ENCODE assay signal across 24 cellular contexts in genomic region chr2:165662720-165663119, GRCh38.
DNase-seq lines count a peak whose midpoint lies in the region; ATAC-seq, FAIRE-seq and TF ChIP-seq lines count a peak whose summit lies in the region.
"Had no signal": no experiment of that assay in that cellular context is flagged by ENCODE, and none has a peak within 500 bp of the region (broad histone marks: within the 10 kb centered on the region; RNA-seq: fewer than 3 reads in every experiment).

No MANE protein-coding gene starts in this region.

- H2AFZ ChIP-seq in HepG2 (ENCODE audit: low read length) = no peak overlapping the region
- H2AFZ ChIP-seq: GM23248 had no signal

- no TSS peak for BruUV-seq in HepG2 (replicated peaks; lab: Mats Ljungman, UMichigan)

- no peak overlapping the region for H3K4me3 ChIP-seq in HepG2 (replicated peaks in 1 of 3; ENCODE audit: insufficient read depth in 1 of 3, low read depth in 2 of 3, low read length in 3 of 3)
- no peak overlapping the region for H3K4me3 ChIP-seq in right lobe of liver
- H3K4me3 ChIP-seq in mucosa of descending colon = no peak overlapping the region
- H3K4me3 ChIP-seq: BLaER1 treated with 17β-estradiol and CSF1 and Interleukin-3, amounts not matched to agents 10 nM and 100 nM; GM23248 had no signal

- H3K36me3 Mint-ChIP-seq in osteocyte (ENCODE audit: unreplicated experiment) = no peaks in the 10 kb centered on the region
- H3K36me3 Mint-ChIP-seq: CD14-positive monocyte; CD8-positive, alpha-beta memory T cell had no signal

- peak; percentile 4 for FAIRE-seq in HepG2 (lab: Jason Lieb, UNC)
- FAIRE-seq: A204.1, GM12892, H1 had no signal

- no peaks in the 10 kb centered on the region for H3K36me3 ChIP-seq in HepG2 (replicated peaks in 1 of 2; ENCODE audit: control insufficient read depth in 1 of 2, insufficient read depth in 2 of 2, low read length in 2 of 2)
- H3K36me3 ChIP-seq in right lobe of liver = no peaks in the 10 kb centered on the region
- H3K36me3 ChIP-seq in mucosa of descending colon (ENCODE audit: low read depth) = no peaks in the 10 kb centered on the region
- H3K36me3 ChIP-seq: BLaER1 treated with 17β-estradiol and CSF1 and Interleukin-3, amounts not matched to agents 10 nM and 100 nM had no signal

- in situ Hi-C loops in HepG2 (cut with HindIII; ENCODE audit: extremely low pct_ligation_motif_present, low pct_unique_long_range_greater_than_20kb) = no loop called here

- H3K27me3 ChIP-seq in HepG2 (ENCODE audit: control insufficient read depth in 1 of 2, insufficient read depth in 2 of 2, low read length in 2 of 2) (no peaks in the 10 kb centered on the region), right lobe of liver (no peaks in the 10 kb centered on the region)
- H3K27me3 ChIP-seq: BE2C; BLaER1 treated with 17β-estradiol and CSF1 and Interleukin-3, amounts not matched to agents 10 nM and 100 nM had no signal

- intact Hi-C loops in HepG2 (cut with micrococcal nuclease; ENCODE audit: unreplicated experiment) (no loop called here), right lobe of liver (cut with DNase I) (no loop called here), left colon (cut with DNase I, micrococcal nuclease) (no loop called here), mucosa of descending colon (cut with DNase I, micrococcal nuclease) (no loop called here)

- no peak overlapping the region for H3K27ac ChIP-seq in HepG2 (ENCODE audit: extremely low read length, insufficient read depth, low read length)
- no peak overlapping the region for H3K27ac ChIP-seq in right lobe of liver
- H3K27ac ChIP-seq: 22Rv1; BLaER1 treated with 17β-estradiol and CSF1 and Interleukin-3, amounts not matched to agents 10 nM and 100 nM; GM23248 had no signal

- H3K27me3 Mint-ChIP-seq in osteocyte (ENCODE audit: unreplicated experiment) = no peaks in the 10 kb centered on the region
- H3K27me3 Mint-ChIP-seq: CD4-positive, alpha-beta T cell had no signal

- POLR2A ChIA-PET in HepG2 (lab: Yijun Ruan, JAX) = no interaction called here

- TF ChIP-seq CTCF in HepG2 (CRISPR knock-in tag; IDR thresholded peaks at IDR 0.05) (no peak), right lobe of liver (IDR thresholded peaks at IDR 0.05) (no peak), mucosa of descending colon (IDR thresholded peaks at IDR 0.05) (no peak), osteocyte (IDR thresholded peaks at IDR 0.05) (no peak)

- no peak for DNase-seq in HepG2 (ENCODE audit: low spot score)
- DNase-seq in right lobe of liver = no peak
- no peak for DNase-seq in left colon
- no peak for DNase-seq in mucosa of descending colon
- DNase-seq in osteocyte (ENCODE audit: extremely low spot score, unreplicated experiment) = no peak
- DNase-seq in activated CD4-positive, alpha-beta T cell treated with anti-CD3 and anti-CD28 coated beads, Interleukin-2, amount 50 U/mL, for 1 hour = no peak
- DNase-seq in islet precursor cell = no peak
- DNase-seq: ACHN; AML-193; BE2C; CD4-positive, alpha-beta T cell; CD8-positive, alpha-beta memory T cell; DMS153; DND-41; GM23248; H7; HCEC 1CT had no signal

- TF ChIP-seq RAD21 in HepG2 (CRISPR knock-in tag; IDR thresholded peaks at IDR 0.05) = no peak

- H3K4me1 Mint-ChIP-seq in osteocyte (ENCODE audit: unreplicated experiment) = peaks cover 3% of the 10 kb centered on the region
- H3K4me1 Mint-ChIP-seq: CD14-positive monocyte; CD8-positive, alpha-beta memory T cell had no signal

- H3K4me3 Mint-ChIP-seq in osteocyte (ENCODE audit: unreplicated experiment) = no peak overlapping the region
- H3K4me3 Mint-ChIP-seq: CD14-positive monocyte; CD4-positive, alpha-beta T cell; CD8-positive, alpha-beta memory T cell had no signal

- H3K9ac ChIP-seq in HepG2 (ENCODE audit: insufficient read depth, low read depth, low read length) = no peak overlapping the region
- H3K9ac ChIP-seq: BLaER1 treated with 17β-estradiol and CSF1 and Interleukin-3, amounts not matched to agents 10 nM and 100 nM; GM23248 had no signal

- TF ChIP-seq POLR2A in HepG2 (IDR thresholded peaks at IDR 0.05; ENCODE audit: insufficient read depth in 1 of 2, low read depth in 2 of 2, low read length in 2 of 2) (no peak), right lobe of liver (IDR thresholded peaks at IDR 0.05) (no peak)

- TF ChIP-seq EP300 in HepG2 (IDR thresholded peaks at IDR 0.05; ENCODE audit: low read depth in 2 of 2, low read length in 2 of 2) (no peak), HepG2 (CRISPR knock-in tag; IDR thresholded peaks at IDR 0.05; ENCODE audit: borderline replicate concordance) (no peak)

- H3K27ac Mint-ChIP-seq in osteocyte (ENCODE audit: unreplicated experiment) = no peak overlapping the region
- H3K27ac Mint-ChIP-seq: CD14-positive monocyte; CD4-positive, alpha-beta T cell; CD8-positive, alpha-beta memory T cell had no signal

- H3K4me2 ChIP-seq in HepG2 (ENCODE audit: low read depth, low read length) = no peak overlapping the region
- H3K4me2 ChIP-seq: BLaER1 treated with 17β-estradiol and CSF1 and Interleukin-3, amounts not matched to agents 10 nM and 100 nM had no signal

- no peaks in the 10 kb centered on the region for H4K20me1 ChIP-seq in HepG2 (ENCODE audit: insufficient read depth, low read length)
- H4K20me1 ChIP-seq: BLaER1 treated with 17β-estradiol and CSF1 and Interleukin-3, amounts not matched to agents 10 nM and 100 nM had no signal

- H3K79me2 ChIP-seq in HepG2 (ENCODE audit: insufficient read depth, low read length) = no peaks in the 10 kb centered on the region

- H3K9me3 ChIP-seq in HepG2 (ENCODE audit: low read length) = no peaks in the 10 kb centered on the region
- no peaks in the 10 kb centered on the region for H3K9me3 ChIP-seq in right lobe of liver
- H3K9me3 ChIP-seq in mucosa of descending colon = no peaks in the 10 kb centered on the region
- H3K9me3 ChIP-seq: BE2C had no signal

- H3K4me1 ChIP-seq in HepG2 (ENCODE audit: insufficient read depth, low read length) = no peaks in the 10 kb centered on the region
- no peaks in the 10 kb centered on the region for H3K4me1 ChIP-seq in right lobe of liver
- H3K4me1 ChIP-seq in mucosa of descending colon (ENCODE audit: low read depth) = no peaks in the 10 kb centered on the region
- H3K4me1 ChIP-seq: BE2C had no signal

- CTCF ChIA-PET in HepG2 (lab: Yijun Ruan, JAX; ENCODE audit: low intra/inter-chr PET ratio, low total read pairs) = no interaction called here

- ATAC-seq in HepG2 = no peak
- ATAC-seq in right lobe of liver = no peak
- ATAC-seq in left colon = peak; percentile 48
- ATAC-seq in mucosa of descending colon = peak; percentile 17
- ATAC-seq in GM21529 (IDR thresholded peaks at IDR 0.05; ENCODE audit: unreplicated experiment) = no peak

- H3K9me3 Mint-ChIP-seq in osteocyte (ENCODE audit: unreplicated experiment) = no peaks in the 10 kb centered on the region
- H3K9me3 Mint-ChIP-seq: CD4-positive, alpha-beta T cell had no signal

TF ChIP-seq in HepG2, 621 proteins besides CTCF, POLR2A, EP300 and RAD21 (continues in another document):
- TF ChIP-seq ZNF564 (CRISPR knock-in tag; IDR thresholded peaks at IDR 0.05) (no peak), NONO (IDR thresholded peaks at IDR 0.05) (no peak), NONO (CRISPR knock-in tag; conservative IDR thresholded peaks at IDR 0.05) (no peak), MAFK (conservative IDR thresholded peaks at IDR 0.05 in 1 of 2, IDR thresholded peaks at IDR 0.05 in 1 of 2; ENCODE audit: low read length in 2 of 2) (no peak), KLF6 (CRISPR knock-in tag; IDR thresholded peaks at IDR 0.05) (no peak), ZNF724P (CRISPR knock-in tag; IDR thresholded peaks at IDR 0.05; ENCODE audit: borderline replicate concordance) (no peak), BRCA1 (CRISPR knock-in tag; IDR thresholded peaks at IDR 0.05) (no peak), ZMAT3 (CRISPR knock-in tag; conservative IDR thresholded peaks at IDR 0.05) (no peak), MATR3 (CRISPR knock-in tag; IDR thresholded peaks at IDR 0.05) (no peak), SMC3 (IDR thresholded peaks at IDR 0.05; ENCODE audit: low read length) (no peak), KMT2A (CRISPR knock-in tag; IDR thresholded peaks at IDR 0.05) (no peak), ZFY (CRISPR knock-in tag; IDR thresholded peaks at IDR 0.05) (no peak), ZBTB3 (CRISPR knock-in tag; IDR thresholded peaks at IDR 0.05; ENCODE audit: borderline replicate concordance, low read depth) (no peak), NCOR1 (IDR thresholded peaks at IDR 0.05; ENCODE audit: borderline replicate concordance, low read length) (no peak), ZNF891 (CRISPR knock-in tag; IDR thresholded peaks at IDR 0.05) (no peak), MYNN (CRISPR knock-in tag; IDR thresholded peaks at IDR 0.05; ENCODE audit: low read depth) (no peak)
- TF ChIP-seq, protein P1, sequence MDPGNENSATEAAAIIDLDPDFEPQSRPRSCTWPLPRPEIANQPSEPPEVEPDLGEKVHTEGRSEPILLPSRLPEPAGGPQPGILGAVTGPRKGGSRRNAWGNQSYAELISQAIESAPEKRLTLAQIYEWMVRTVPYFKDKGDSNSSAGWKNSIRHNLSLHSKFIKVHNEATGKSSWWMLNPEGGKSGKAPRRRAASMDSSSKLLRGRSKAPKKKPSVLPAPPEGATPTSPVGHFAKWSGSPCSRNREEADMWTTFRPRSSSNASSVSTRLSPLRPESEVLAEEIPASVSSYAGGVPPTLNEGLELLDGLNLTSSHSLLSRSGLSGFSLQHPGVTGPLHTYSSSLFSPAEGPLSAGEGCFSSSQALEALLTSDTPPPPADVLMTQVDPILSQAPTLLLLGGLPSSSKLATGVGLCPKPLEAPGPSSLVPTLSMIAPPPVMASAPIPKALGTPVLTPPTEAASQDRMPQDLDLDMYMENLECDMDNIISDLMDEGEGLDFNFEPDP (CRISPR knock-in tag; conservative IDR thresholded peaks at IDR 0.05) = no peak
- TF ChIP-seq, protein P2, sequence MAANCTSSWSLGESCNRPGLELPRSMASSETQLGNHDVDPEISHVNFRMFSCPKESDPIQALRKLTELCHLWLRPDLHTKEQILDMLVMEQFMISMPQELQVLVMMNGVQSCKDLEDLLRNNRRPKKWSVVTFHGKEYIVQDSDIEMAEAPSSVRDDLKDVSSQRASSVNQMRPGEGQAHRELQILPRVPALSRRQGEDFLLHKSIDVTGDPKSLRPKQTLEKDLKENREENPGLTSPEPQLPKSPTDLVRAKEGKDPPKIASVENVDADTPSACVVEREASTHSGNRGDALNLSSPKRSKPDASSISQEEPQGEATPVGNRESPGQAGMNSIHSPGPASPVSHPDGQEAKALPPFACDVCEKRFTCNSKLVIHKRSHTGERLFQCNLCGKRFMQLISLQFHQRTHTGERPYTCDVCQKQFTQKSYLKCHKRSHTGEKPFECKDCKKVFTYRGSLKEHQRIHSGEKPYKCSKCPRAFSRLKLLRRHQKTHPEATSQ (CRISPR knock-in tag; IDR thresholded peaks at IDR 0.05; ENCODE audit: borderline replicate concordance) = no peak

Comparison
In these comparisons a context has a peak if more than half of its experiments do, and no peak if none do; other contexts are left out.
1. ATAC-seq: peak in left colon (single experiment) and mucosa of descending colon (single experiment); none in HepG2 (single experiment), right lobe of liver (0 of 4) and GM21529 (single experiment).